18 cellular contexts compared by ENCODE assay signal in genomic region chr2:237720962-237721361, GRCh38.
DNase-seq lines count a peak whose midpoint lies in the region; ATAC-seq and TF ChIP-seq lines count a peak whose summit lies in the region.
"Had no signal": no experiment of that assay in that cellular context is flagged by ENCODE, and none has a peak within 500 bp of the region (broad histone marks: within the 10 kb centered on the region; RNA-seq: fewer than 3 reads in every experiment).

No MANE protein-coding gene starts in this region.

- peaks cover 10% of the 10 kb centered on the region for H3K4me1 ChIP-seq in osteoblast (ENCODE audit: insufficient read depth, low read length)

- peak overlapping the region in 2 of 7 donors; percentile 50 to 51 for H3K27ac Mint-ChIP-seq in CD14-positive monocyte
- H3K27ac Mint-ChIP-seq in activated CD4-positive, alpha-beta memory T cell treated with anti-CD3 and anti-CD28 coated beads, Interleukin-2, amount 10 ng/mL, durations not matched to agents 7 days and 5 days = no peak overlapping the region

- H3K4me1 Mint-ChIP-seq in CD14-positive monocyte = peaks cover 38% of the 10 kb centered on the region
- H3K4me1 Mint-ChIP-seq in activated CD4-positive, alpha-beta memory T cell treated with anti-CD3 and anti-CD28 coated beads, Interleukin-2, amount 10 ng/mL, durations not matched to agents 7 days and 5 days = peaks cover 32% of the 10 kb centered on the region

- peaks cover 58 to 76% of the 10 kb centered on the region in 2 donors for H3K36me3 Mint-ChIP-seq in CD14-positive monocyte
- H3K36me3 Mint-ChIP-seq in activated CD4-positive, alpha-beta memory T cell treated with anti-CD3 and anti-CD28 coated beads, Interleukin-2, amount 10 ng/mL, durations not matched to agents 7 days and 5 days (ENCODE audit: low read depth) = peaks cover 49% of the 10 kb centered on the region

- H4K20me1 ChIP-seq in osteoblast (ENCODE audit: insufficient read depth, low read length) = peaks cover under 1% of the 10 kb centered on the region

- CTCF ChIA-PET in activated CD4-positive, alpha-beta memory T cell treated with anti-CD3 and anti-CD28 coated beads, Interleukin-2, amount 10 ng/mL, durations not matched to agents 7 days and 5 days (lab: Charles Lee) = no interaction called here

- no peak overlapping the region for H3K4me3 Mint-ChIP-seq in CD14-positive monocyte
- H3K4me3 Mint-ChIP-seq in activated CD4-positive, alpha-beta memory T cell treated with anti-CD3 and anti-CD28 coated beads, Interleukin-2, amount 10 ng/mL, durations not matched to agents 7 days and 5 days = no peak overlapping the region
- H3K4me3 Mint-ChIP-seq: H9 had no signal

- DNase-seq in CD14-positive monocyte (ENCODE audit: low spot score) (peak; percentile 6), NCI-H82 treated with DMSO at 0.1 percent for 48 hours (lab: John Stamatoyannopoulos, UW; ENCODE audit: unreplicated experiment) (peak; percentile 83), epithelial cell of proximal tubule (ENCODE audit: low read depth) (peak; percentile 86), osteoblast (ENCODE audit: insufficient read length, low spot score, missing footprints) (no peak), mucosa of gallbladder (ENCODE audit: low spot score) (no peak)
- no peak for DNase-seq in activated CD4-positive, alpha-beta memory T cell treated with anti-CD3 and anti-CD28 coated beads, Interleukin-2, amount 10 ng/mL, durations not matched to agents 7 days and 5 days
- DNase-seq in stimulated activated naive CD8-positive, alpha-beta T cell treated with anti-CD3 and anti-CD28 coated beads, Interleukin-15, Interleukin-2, amounts not matched to agents 100 U/mL and 50 U/mL, for 24 hours = no peak
- DNase-seq: GF-D8; H9; lower lobe of right lung; NCI-H1092; NCI-H446 treated with DMSO at 0.1 percent for 48 hours; occipital lobe; RPMI8226; stimulated activated CD4-positive, alpha-beta T cell treated with anti-CD3 and anti-CD28 coated beads, Interleukin-2, amount 100 ng/mL, for 24 hours; T-helper 9 cell had no signal

- intact Hi-C loops in CD14-positive monocyte (cut with micrococcal nuclease) = no loop called here

- H3K36me3 ChIP-seq in osteoblast (ENCODE audit: insufficient read depth, low read length) = peaks cover 5% of the 10 kb centered on the region

- no peaks in the 10 kb centered on the region for H3K9me3 Mint-ChIP-seq in CD14-positive monocyte
- no peaks in the 10 kb centered on the region for H3K9me3 Mint-ChIP-seq in activated CD4-positive, alpha-beta memory T cell treated with anti-CD3 and anti-CD28 coated beads, Interleukin-2, amount 10 ng/mL, durations not matched to agents 7 days and 5 days
- H3K9me3 Mint-ChIP-seq: H9 had no signal

- no peak for ATAC-seq in HG03175 (IDR thresholded peaks at IDR 0.05; ENCODE audit: unreplicated experiment)
- ATAC-seq in stimulated activated naive CD8-positive, alpha-beta T cell treated with anti-CD3 and anti-CD28 coated beads, Interleukin-15, Interleukin-2, amounts not matched to agents 100 U/mL and 50 U/mL, for 24 hours = no peak
- ATAC-seq: lower lobe of right lung had no signal

- H3K27me3 ChIP-seq in osteoblast (ENCODE audit: insufficient read depth, low read length) = no peaks in the 10 kb centered on the region
- H3K27me3 ChIP-seq: BLaER1 treated with 17β-estradiol and CSF1 and Interleukin-3, amounts not matched to agents 10 nM and 100 nM had no signal

- TF ChIP-seq CTCF in CD14-positive monocyte (IDR thresholded peaks at IDR 0.05) (no peak), epithelial cell of proximal tubule (conservative IDR thresholded peaks at IDR 0.05; ENCODE audit: low read depth, low read length) (no peak), osteoblast (IDR thresholded peaks at IDR 0.05; ENCODE audit: extremely low read depth, low read depth, low read length) (no peak)

- H3K27me3 Mint-ChIP-seq in CD14-positive monocyte (ENCODE audit: low read depth in 3 of 3) = peaks cover 0 to 2% (median 0%) of the 10 kb centered on the region in 3 donors
- no peaks in the 10 kb centered on the region for H3K27me3 Mint-ChIP-seq in activated CD4-positive, alpha-beta memory T cell treated with anti-CD3 and anti-CD28 coated beads, Interleukin-2, amount 10 ng/mL, durations not matched to agents 7 days and 5 days

- H2AFZ ChIP-seq in osteoblast (ENCODE audit: low read length) = no peak overlapping the region

- H3K4me3 ChIP-seq in epithelial cell of proximal tubule (ENCODE audit: low read depth, low read length) = no peak overlapping the region
- no peak overlapping the region for H3K4me3 ChIP-seq in osteoblast (ENCODE audit: insufficient read depth, low read length)
- H3K4me3 ChIP-seq: BLaER1 treated with 17β-estradiol and CSF1 and Interleukin-3, amounts not matched to agents 10 nM and 100 nM; lower lobe of right lung had no signal

- POLR2A ChIA-PET in activated CD4-positive, alpha-beta memory T cell treated with anti-CD3 and anti-CD28 coated beads, Interleukin-2, amount 10 ng/mL, durations not matched to agents 7 days and 5 days (lab: Charles Lee) = interaction anchor here (1.6 kb wide), 1 partner anchor 47 kb away, joined by 5 read pairs; no protein-coding TSS in a partner anchor

- peak overlapping the region; percentile 56 for H3K27ac ChIP-seq in osteoblast (ENCODE audit: low read depth, low read length)
- H3K27ac ChIP-seq: lower lobe of right lung had no signal

- peaks cover 51% of the 10 kb centered on the region for H3K79me2 ChIP-seq in osteoblast (ENCODE audit: insufficient read depth, low read length)

- no peaks in the 10 kb centered on the region for H3K9me3 ChIP-seq in osteoblast (ENCODE audit: low read depth, low read length)
- H3K9me3 ChIP-seq: BLaER1 treated with 17β-estradiol and CSF1 and Interleukin-3, amounts not matched to agents 10 nM and 100 nM; lower lobe of right lung had no signal

- peak overlapping the region; percentile 27 for H3K4me2 ChIP-seq in osteoblast (ENCODE audit: insufficient read depth, low read length)

Comparison
In these comparisons a context has a peak if more than half of its experiments do, and no peak if none do; other contexts are left out.
1. DNase-seq: peak in CD14-positive monocyte (single experiment), NCI-H82 treated with DMSO at 0.1 percent for 48 hours (single experiment) and epithelial cell of proximal tubule (single experiment); none in osteoblast (single experiment), mucosa of gallbladder (single experiment), activated CD4-positive, alpha-beta memory T cell treated with anti-CD3 and anti-CD28 coated beads, Interleukin-2, amount 10 ng/mL, durations not matched to agents 7 days and 5 days (single experiment) and stimulated activated naive CD8-positive, alpha-beta T cell treated with anti-CD3 and anti-CD28 coated beads, Interleukin-15, Interleukin-2, amounts not matched to agents 100 U/mL and 50 U/mL, for 24 hours (single experiment).